10 cellular contexts compared by ENCODE assay signal in the genomic region with DNA sequence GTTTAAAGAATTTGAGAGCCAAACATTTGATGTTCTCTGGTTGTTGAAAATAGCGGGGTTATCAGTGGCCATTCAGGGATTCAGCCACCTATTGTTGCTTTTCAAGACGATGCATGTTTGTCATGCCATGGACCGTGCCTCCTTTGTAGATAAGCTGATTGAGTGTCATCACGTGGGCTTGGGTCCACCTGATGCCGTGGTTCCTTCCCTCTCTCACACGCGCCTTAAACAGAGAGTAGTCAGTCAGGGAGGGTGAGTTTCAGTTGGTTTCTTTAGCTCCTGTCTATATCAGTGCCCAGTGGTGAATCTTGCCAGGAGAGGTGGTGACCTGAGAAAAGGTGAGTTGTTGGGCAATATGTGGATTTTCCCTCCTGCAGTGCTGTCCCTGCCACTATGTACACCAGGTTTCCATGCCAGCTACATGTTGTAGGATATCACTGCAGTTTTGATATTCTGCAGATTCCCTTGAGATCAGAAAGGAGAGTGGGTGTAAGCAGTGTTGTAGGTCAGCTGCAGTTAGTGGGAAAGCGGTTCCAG.
A peak's percentile ranks its signal among the peaks of the same experiment; 100 is the strongest.
DNase-seq lines count a peak whose midpoint lies in the region; ATAC-seq, FAIRE-seq and TF ChIP-seq lines count a peak whose summit lies in the region.
"Had no signal": no experiment of that assay in that cellular context is flagged by ENCODE, and none has a peak within 500 bp of the region (broad histone marks: within the 10 kb centered on the region; RNA-seq: fewer than 3 reads in every experiment).

No MANE protein-coding gene starts in this region.

- H3K36me3 Mint-ChIP-seq in CD14-positive monocyte = peaks cover 69 to 78% of the 10 kb centered on the region in 2 donors
- peaks cover 29 to 48% (median 31%) of the 10 kb centered on the region in 3 donors for H3K36me3 Mint-ChIP-seq in immature natural killer cell
- H3K36me3 Mint-ChIP-seq in endodermal cell (ENCODE audit: low read depth) = no peaks in the 10 kb centered on the region

- ATAC-seq in omental fat pad (ENCODE audit: low FRiP score) (peak; percentile 29), GM18519 (IDR thresholded peaks at IDR 0.05; ENCODE audit: low FRiP score, unreplicated experiment) (no peak)

- no peak overlapping the region for H3K9ac ChIP-seq in endodermal cell (ENCODE audit: extremely low read depth, low read length, poor library complexity, severe bottlenecking)

- H3K4me1 Mint-ChIP-seq in CD14-positive monocyte = peaks cover 39% of the 10 kb centered on the region
- peaks cover 90 to 97% of the 10 kb centered on the region in 2 donors for H3K4me1 Mint-ChIP-seq in immature natural killer cell
- H3K4me1 Mint-ChIP-seq in endodermal cell = peaks cover 20% of the 10 kb centered on the region

- TF ChIP-seq CTCF in CD14-positive monocyte (IDR thresholded peaks at IDR 0.05) = no peak
- no peak for TF ChIP-seq CTCF in LNCaP clone FGC (IDR thresholded peaks at IDR 0.05; ENCODE audit: control insufficient read depth, extremely low read depth, insufficient read depth)
- TF ChIP-seq CTCF in omental fat pad (IDR thresholded peaks at IDR 0.05) = no peak
- TF ChIP-seq CTCF in endodermal cell (conservative IDR thresholded peaks at IDR 0.05) = no peak

- no peak for FAIRE-seq in RCC 7860 (lab: Jason Lieb, UNC)

- H3K27ac Mint-ChIP-seq in CD14-positive monocyte = peak overlapping the region; percentile 92 to 98 (median 95)
- H3K27ac Mint-ChIP-seq in immature natural killer cell = peak overlapping the region; percentile 97 to 100 (median 100)
- no peak overlapping the region for H3K27ac Mint-ChIP-seq in endodermal cell

- peaks cover 9% of the 10 kb centered on the region for H3K27me3 ChIP-seq in endodermal cell (ENCODE audit: control insufficient read depth, insufficient read depth, low read length, poor library complexity, severe bottlenecking)

- H3K36me3 ChIP-seq in endodermal cell (ENCODE audit: control insufficient read depth, insufficient read depth, low read length) = no peaks in the 10 kb centered on the region

- H3K9me3 Mint-ChIP-seq in CD14-positive monocyte = peaks cover 0 to 3% (median 0%) of the 10 kb centered on the region in 7 donors
- H3K9me3 Mint-ChIP-seq in immature natural killer cell = no peaks in the 10 kb centered on the region
- no peaks in the 10 kb centered on the region for H3K9me3 Mint-ChIP-seq in endodermal cell

- no peak overlapping the region for H3K27ac ChIP-seq in endodermal cell (ENCODE audit: low read depth, low read length)

- 83 to 95% methylated on average over 2 to 8 of the region's 8 CpGs for WGBS in endodermal cell (ENCODE audit: insufficient coverage in 1 of 2, insufficient read length in 1 of 2), 2 experiments

- no peaks in the 10 kb centered on the region for H3K9me3 ChIP-seq in endodermal cell (ENCODE audit: control insufficient read depth, low read length)

- no peak for DNase-seq in CD14-positive monocyte (ENCODE audit: low spot score)
- peak; percentile 34 for DNase-seq in LNCaP clone FGC (ENCODE audit: low read depth)
- DNase-seq in immature natural killer cell = no peak
- DNase-seq in omental fat pad (ENCODE audit: low spot score) = no peak
- no peak for DNase-seq in RCC 7860 (ENCODE audit: low spot score)
- DNase-seq in endodermal cell = no peak
- DNase-seq in NCI-H2196 treated with DMSO at 0.1 percent for 48 hours (lab: John Stamatoyannopoulos, UW; ENCODE audit: unreplicated experiment) = no peak
- DNase-seq: islet precursor cell had no signal

- intact Hi-C loops in CD14-positive monocyte (cut with micrococcal nuclease) = loop anchor here (5.0 kb wide), 1 partner anchor 43 kb away; no protein-coding TSS in a partner anchor

- H3K4me1 ChIP-seq in endodermal cell (ENCODE audit: control insufficient read depth, insufficient read depth, low read length) = no peaks in the 10 kb centered on the region

- H3K4me3 Mint-ChIP-seq in CD14-positive monocyte (no peak overlapping the region), immature natural killer cell (peak overlapping the region; percentile 69 to 90 (median 86)), endodermal cell (no peak overlapping the region)

- no peak overlapping the region for H3K4me3 ChIP-seq in LNCaP clone FGC (ENCODE audit: low read depth, low read length)
- no peak overlapping the region for H3K4me3 ChIP-seq in endodermal cell (ENCODE audit: low read length)
- H3K4me3 ChIP-seq: coronary artery had no signal

- H3K27me3 Mint-ChIP-seq in CD14-positive monocyte (ENCODE audit: low read depth in 3 of 3) (peaks cover 0 to 6% (median 0%) of the 10 kb centered on the region in 3 donors), immature natural killer cell (ENCODE audit: low read depth in 3 of 3) (peaks cover 26 to 47% (median 40%) of the 10 kb centered on the region in 3 donors), endodermal cell (ENCODE audit: insufficient read depth) (peaks cover 36% of the 10 kb centered on the region)

Comparison
In these comparisons a context has a peak if more than half of its experiments do, and no peak if none do; other contexts are left out.
1. H3K4me3 Mint-ChIP-seq: peak in immature natural killer cell (5 of 5); none in CD14-positive monocyte (0 of 2) and endodermal cell (single experiment).